17 cellular contexts compared by ENCODE assay signal in genomic region chr15:66935121-66935520, GRCh38.
"Had no signal": no experiment of that assay in that cellular context is flagged by ENCODE, and none has a peak within 500 bp of the region (broad histone marks: within the 10 kb centered on the region; RNA-seq: fewer than 3 reads in every experiment).

No MANE protein-coding gene starts in this region.

- H3K4me3 ChIP-seq: left lung, neural progenitor cell, right lobe of liver had no signal

- H3K4me3 Mint-ChIP-seq: activated naive CD8-positive, alpha-beta T cell; activated T-helper 1 cell treated with anti-CD3 and anti-CD28 coated beads, Interleukin-12 subunit alpha, Interleukin-12 subunit beta, Interleukin-2, Interleukin-4 antibody, amounts not matched to agents 30 ng/mL and 10 ng/mL and 1 ng/mL, durations not matched to agents 14 hours and 24 hours and 36 hours; neural progenitor cell; stimulated activated memory B cell treated with anti-CD40 and anti-IgM and Interleukin-4, amounts not matched to agents 10 μg/mL and 1 μg/mL and 100 μg/mL, for 72 hours had no signal

- ATAC-seq: left lung, right lobe of liver, upper lobe of right lung had no signal

- H3K4me2 ChIP-seq: neural progenitor cell had no signal

- H3K36me3 ChIP-seq: left lung, neural progenitor cell, right lobe of liver, thoracic aorta, upper lobe of right lung had no signal

- H3K9me3 ChIP-seq: right lobe of liver, thoracic aorta, upper lobe of right lung had no signal

- H3K9ac ChIP-seq: neural progenitor cell had no signal

- H3K27me3 ChIP-seq: left lung, neural progenitor cell, right lobe of liver, upper lobe of right lung had no signal

- H3K36me3 Mint-ChIP-seq: activated naive CD8-positive, alpha-beta T cell; stimulated activated memory B cell treated with anti-CD40 and anti-IgM and Interleukin-4, amounts not matched to agents 10 μg/mL and 1 μg/mL and 100 μg/mL, for 72 hours had no signal

- H3K27ac Mint-ChIP-seq: activated naive CD8-positive, alpha-beta T cell; neural progenitor cell; stimulated activated memory B cell treated with anti-CD40 and anti-IgM and Interleukin-4, amounts not matched to agents 10 μg/mL and 1 μg/mL and 100 μg/mL, for 72 hours had no signal

- H3K27ac ChIP-seq: left lung, neural progenitor cell, right lobe of liver, thoracic aorta, upper lobe of right lung had no signal

- H2AFZ ChIP-seq: neural progenitor cell had no signal

- DNase-seq: activated CD4-positive, alpha-beta T cell treated with anti-CD3 and anti-CD28 coated beads for 1 hour; dermis blood vessel endothelial cell; effector memory CD4-positive, alpha-beta T cell; foreskin melanocyte; glutamatergic neuron; kidney; left lung; mammary epithelial cell; stimulated activated CD4-positive, alpha-beta T cell treated with anti-CD3 and anti-CD28 coated beads, Interleukin-4, amount 100 ng/mL, for 24 hours; T1000 had no signal
